In the genomic region with DNA sequence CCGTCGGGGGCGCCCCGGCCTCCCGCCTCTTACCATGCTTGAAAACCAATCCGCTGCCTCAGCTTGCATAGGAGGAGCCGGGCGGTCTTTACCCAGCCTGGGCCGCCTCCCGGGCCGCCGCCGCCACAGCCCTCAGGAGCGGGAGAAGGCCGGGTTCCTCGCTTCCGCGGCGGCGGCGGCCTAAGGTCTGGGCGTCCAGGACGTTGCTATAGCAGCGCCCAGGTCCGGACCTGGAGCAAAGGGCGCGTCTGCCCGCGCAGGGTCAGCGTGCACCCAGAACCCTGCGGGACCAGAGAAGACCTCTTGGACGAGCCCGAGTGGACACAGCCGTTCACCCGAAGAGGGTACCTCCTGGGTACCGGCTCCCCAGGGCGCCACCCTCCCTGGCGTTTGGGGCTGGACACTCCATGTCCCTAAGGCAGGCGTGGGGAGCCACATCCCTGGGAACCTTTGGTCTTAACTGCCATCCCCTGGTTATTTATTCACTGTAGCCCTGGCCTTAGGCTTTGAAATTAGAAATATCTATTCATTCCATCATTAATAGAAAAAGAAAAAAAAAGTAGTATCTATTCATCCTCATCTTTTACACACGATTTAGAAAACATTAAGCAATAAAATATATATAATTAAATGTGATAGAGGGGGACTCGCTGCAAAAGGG, we compare ENCODE assay signal across 9 cellular contexts. TPM values are rescaled to one million over a fixed set of nuclear protein-coding genes. Genes with fewer than 3 reads are reported as not detected.
DNase-seq lines count a peak whose midpoint lies in the region; ATAC-seq and TF ChIP-seq lines count a peak whose summit lies in the region.
"Had no signal": no experiment of that assay in that cellular context is flagged by ENCODE, and none has a peak within 500 bp of the region (broad histone marks: within the 10 kb centered on the region; RNA-seq: fewer than 3 reads in every experiment).

No MANE protein-coding gene starts in this region.

- H3K27me3 ChIP-seq in HUES64 (ENCODE audit: insufficient read depth, low read length), result peaks cover 17% of the 10 kb centered on the region
- no peaks in the 10 kb centered on the region for H3K27me3 ChIP-seq in kidney epithelial cell (ENCODE audit: control insufficient read depth, insufficient read depth, low read length)

- H3K4me1 ChIP-seq in HUES64 (ENCODE audit: insufficient read depth, low read length), result peaks cover 20% of the 10 kb centered on the region

- H3K9me3 ChIP-seq in HUES64 (ENCODE audit: insufficient read depth, low read depth, low read length), result no peaks in the 10 kb centered on the region

- peak; percentile 62 to 69 for DNase-seq in cardiac fibroblast (ENCODE audit: low read depth in 2 of 2)
- DNase-seq in kidney epithelial cell (ENCODE audit: low read depth), result no peak
- peak; percentile 12 for DNase-seq in superior temporal gyrus (ENCODE audit: extremely low spot score)
- DNase-seq in GOT3 (lab: John Stamatoyannopoulos, UW), result no peak
- DNase-seq in medulla oblongata (ENCODE audit: extremely low spot score), result no peak
- DNase-seq in A172 (ENCODE audit: low spot score), result no peak

- H3K36me3 ChIP-seq in HUES64 (ENCODE audit: insufficient read depth, low read length), result peaks cover 27% of the 10 kb centered on the region
- H3K36me3 ChIP-seq in kidney epithelial cell (ENCODE audit: control insufficient read depth, insufficient read depth, low read length), result no peaks in the 10 kb centered on the region

- ATAC-seq in HG02970 (IDR thresholded peaks at IDR 0.05; ENCODE audit: low FRiP score, unreplicated experiment), result no peak

- peak overlapping the region; percentile 74 for H3K4me3 ChIP-seq in HUES64 (ENCODE audit: low read length)
- peak overlapping the region; percentile 73 to 75 for H3K4me3 ChIP-seq in cardiac fibroblast (replicated peaks in 1 of 2; ENCODE audit: low read depth in 2 of 2, low read length in 2 of 2)
- peak overlapping the region; percentile 32 for H3K4me3 ChIP-seq in kidney epithelial cell (ENCODE audit: low read depth, low read length)

- no peak overlapping the region; the same call in 1 of the 2 replicates for H3K9ac ChIP-seq in HUES64 (ENCODE audit: low read depth, low read length)

- H3K27ac ChIP-seq in HUES64 (ENCODE audit: low read depth, low read length), result no peak overlapping the region
- H3K27ac ChIP-seq: epithelial cell of prostate had no signal

- 30% methylated on average over 40 of the region's 41 CpGs for WGBS in HUES64

- TF ChIP-seq CTCF in cardiac fibroblast (IDR thresholded peaks at IDR 0.05; ENCODE audit: low read depth, low read length), result no peak
- TF ChIP-seq CTCF in kidney epithelial cell (IDR thresholded peaks at IDR 0.05; ENCODE audit: insufficient read depth, low read length, poor library complexity, severe bottlenecking), result no peak

RNA-seq across cellular contexts. Expression of a gene that starts 2.4 kb away (rescaled TPM):
- polyA plus RNA-seq in HUES64 (2013, experiment 1 of 2), result 22.0 TPM
- 33.2 TPM for polyA plus RNA-seq in HUES64 (2013, experiment 2 of 2)
- total RNA-seq in kidney epithelial cell, result 25.3 and 29.0 TPM in 2 replicates
- total RNA-seq in A172 (2014; rRNA removed; shearing (Covaris generic)), result 23.0 and 35.0 TPM in 2 replicates

RNA-seq across cellular contexts. Expression of a gene that starts 34.8 kb away (rescaled TPM):
- polyA plus RNA-seq in HUES64 (2013, experiment 1 of 2), result 15.3 TPM
- polyA plus RNA-seq in HUES64 (2013, experiment 2 of 2), result 14.8 TPM
- 45.5 and 49.7 TPM in 2 replicates for total RNA-seq in kidney epithelial cell
- 35.9 and 39.0 TPM in 2 replicates for total RNA-seq in A172 (2014; rRNA removed; shearing (Covaris generic))

Comparison
In these comparisons a context has a peak if more than half of its experiments do, and no peak if none do; other contexts are left out.
1. DNase-seq: peak in cardiac fibroblast (2 of 2) and superior temporal gyrus (single experiment); none in kidney epithelial cell (single experiment), GOT3 (single experiment), medulla oblongata (single experiment) and A172 (single experiment).
2. Peak in every context shown above with its lines, with median percentiles within 50 percentile points of each other: H3K4me3 ChIP-seq.